Comparison of ENCODE assay signal across 19 cellular contexts in genomic region chr20:59317332-59317731, GRCh38. TPM values are rescaled to one million over a fixed set of nuclear protein-coding genes. Genes with fewer than 3 reads are reported as not detected.
DNase-seq lines count a peak whose midpoint lies in the region; ATAC-seq, FAIRE-seq and TF ChIP-seq lines count a peak whose summit lies in the region.
"Had no signal": no experiment of that assay in that cellular context is flagged by ENCODE, and none has a peak within 500 bp of the region (broad histone marks: within the 10 kb centered on the region; RNA-seq: fewer than 3 reads in every experiment).

No MANE protein-coding gene starts in this region.

- DNase-seq in lower lobe of right lung (no peak), small intestine (no peak), GM12892 (ENCODE audit: insufficient read length) (no peak), HT-29 (ENCODE audit: low spot score) (no peak), trophoblast cell (no peak), right cardiac atrium (no peak)
- DNase-seq: BE2C; CD8-positive, alpha-beta T cell; COR-L47; DMS53; GF-D8; IMR-90 had no signal

- H2BK12ac ChIP-seq in trophoblast cell (ENCODE audit: low read length) = no peak overlapping the region

- H2BK120ac ChIP-seq in trophoblast cell (ENCODE audit: insufficient read depth, low read length, poor library complexity) = no peak overlapping the region

- H3K4ac ChIP-seq in trophoblast cell (ENCODE audit: low read depth, low read length) = no peak overlapping the region

- H3K9ac ChIP-seq in duodenal mucosa (ENCODE audit: low read depth in 1 of 2, low read length in 2 of 2) (peak overlapping the region in 1 of 2 donors; percentile 16), trophoblast cell (ENCODE audit: low read length) (no peak overlapping the region)

- H3K14ac ChIP-seq in trophoblast cell (ENCODE audit: low read length) = no peak overlapping the region

- peaks cover 20 to 39% of the 10 kb centered on the region in 2 donors for H3K4me1 ChIP-seq in duodenal mucosa (ENCODE audit: control insufficient read depth in 1 of 2, insufficient read depth in 2 of 2, low read length in 2 of 2)
- no peaks in the 10 kb centered on the region for H3K4me1 ChIP-seq in lower lobe of right lung
- peaks cover 3 to 22% of the 10 kb centered on the region in 2 donors for H3K4me1 ChIP-seq in small intestine (ENCODE audit: control insufficient read depth in 2 of 2, insufficient read depth in 1 of 2, low read depth in 1 of 2, low read length in 1 of 2)
- peaks cover 3 to 6% of the 10 kb centered on the region in 2 experiments for H3K4me1 ChIP-seq in trophoblast cell (ENCODE audit: control insufficient read depth in 1 of 2, insufficient read depth in 2 of 2, low read length in 2 of 2)
- H3K4me1 ChIP-seq in right cardiac atrium (ENCODE audit: control insufficient read depth, insufficient read depth, low read length) = no peaks in the 10 kb centered on the region
- H3K4me1 ChIP-seq: A549, BE2C, HAP-1 had no signal

- H3K27ac ChIP-seq in duodenal mucosa (ENCODE audit: low read depth, low read length) (peak overlapping the region; percentile 49), lower lobe of right lung (no peak overlapping the region), small intestine (ENCODE audit: low read depth in 1 of 2, low read length in 1 of 2) (peak overlapping the region; percentile 50 to 51), trophoblast cell (ENCODE audit: low read depth, low read length) (no peak overlapping the region), right cardiac atrium (ENCODE audit: low read length) (no peak overlapping the region)
- H3K27ac ChIP-seq: A549, C4-2B, HL-60 had no signal

- intact Hi-C loops in lower lobe of right lung (cut with DNase I) = no loop called here
- intact Hi-C loops in right cardiac atrium (cut with DNase I) = no loop called here

- H4K12ac ChIP-seq in trophoblast cell (ENCODE audit: low read depth, low read length) = no peak overlapping the region

- H3K9me3 ChIP-seq in duodenal mucosa (ENCODE audit: control insufficient read depth in 1 of 2, low read length in 2 of 2) (no peaks in the 10 kb centered on the region), lower lobe of right lung (no peaks in the 10 kb centered on the region), small intestine (ENCODE audit: control insufficient read depth, low read depth) (no peaks in the 10 kb centered on the region), trophoblast cell (ENCODE audit: insufficient read depth, low read depth, low read length) (peaks cover 9% of the 10 kb centered on the region), right cardiac atrium (ENCODE audit: control insufficient read depth, low read length) (no peaks in the 10 kb centered on the region)
- H3K9me3 ChIP-seq: BE2C, HAP-1 had no signal

- no peak overlapping the region for H3K18ac ChIP-seq in trophoblast cell (ENCODE audit: low read length)

- ATAC-seq in lower lobe of right lung (peak; percentile 44 to 63), right cardiac atrium (no peak)
- ATAC-seq: A549; CD8-positive, alpha-beta T cell had no signal

- 56 to 64% (median 62%) methylated on average over 3 of the region's 3 CpGs for WGBS in small intestine, 3 donors
- WGBS in trophoblast cell (ENCODE audit: extremely low coverage, insufficient coverage, insufficient read length) = no CpG with 5 or more reads among the region's 3 CpGs
- WGBS in right cardiac atrium = 84% methylated on average over 3 of the region's 3 CpGs

- TF ChIP-seq POLR2A in GM12892 (IDR thresholded peaks at IDR 0.05; ENCODE audit: low read depth, low read length) = no peak

- peaks cover 3 to 7% of the 10 kb centered on the region in 2 donors for H3K36me3 ChIP-seq in duodenal mucosa (ENCODE audit: control insufficient read depth in 1 of 2, insufficient read depth in 2 of 2, low read length in 2 of 2)
- H3K36me3 ChIP-seq in lower lobe of right lung = no peaks in the 10 kb centered on the region
- peaks cover 0 to 5% of the 10 kb centered on the region in 2 donors for H3K36me3 ChIP-seq in small intestine (ENCODE audit: control insufficient read depth in 2 of 2, insufficient read depth in 2 of 2, low read length in 2 of 2)
- H3K36me3 ChIP-seq in trophoblast cell (ENCODE audit: control insufficient read depth in 1 of 2, insufficient read depth in 2 of 2, low read length in 2 of 2) = no peaks in the 10 kb centered on the region
- H3K36me3 ChIP-seq: BE2C, HAP-1 had no signal

- H3K79me2 ChIP-seq in trophoblast cell (ENCODE audit: control insufficient read depth, insufficient read depth, low read length, poor library complexity) = no peaks in the 10 kb centered on the region

- H3K27me3 ChIP-seq in duodenal mucosa (ENCODE audit: control insufficient read depth in 1 of 2, insufficient read depth in 2 of 2, low read length in 2 of 2) = no peaks in the 10 kb centered on the region
- H3K27me3 ChIP-seq in lower lobe of right lung (ENCODE audit: low read depth) = peaks cover 23% of the 10 kb centered on the region
- peaks cover 0 to 5% of the 10 kb centered on the region in 2 donors for H3K27me3 ChIP-seq in small intestine (ENCODE audit: control insufficient read depth in 2 of 2, insufficient read depth in 2 of 2, low read length in 2 of 2)
- H3K27me3 ChIP-seq in trophoblast cell (ENCODE audit: insufficient read depth, low read length) = peaks cover 9% of the 10 kb centered on the region
- H3K27me3 ChIP-seq in right cardiac atrium (ENCODE audit: control insufficient read depth, insufficient read depth) = no peaks in the 10 kb centered on the region
- H3K27me3 ChIP-seq: BE2C had no signal

- H2BK5ac ChIP-seq in trophoblast cell (ENCODE audit: low read depth, low read length, poor library complexity) = no peak overlapping the region

- no peak overlapping the region for H4K91ac ChIP-seq in trophoblast cell (ENCODE audit: low read depth, low read length)

- H3K4me3 ChIP-seq in duodenal mucosa (ENCODE audit: low read depth in 1 of 2, low read length in 2 of 2) (no peak overlapping the region), lower lobe of right lung (no peak overlapping the region), small intestine (ENCODE audit: low read depth in 1 of 2, low read length in 2 of 2) (no peak overlapping the region), trophoblast cell (ENCODE audit: low read depth, low read length) (no peak overlapping the region), right cardiac atrium (ENCODE audit: low read length) (no peak overlapping the region)
- H3K4me3 ChIP-seq: A549, HAP-1 had no signal

- TF ChIP-seq CTCF in lower lobe of right lung (IDR thresholded peaks at IDR 0.05) = no peak

- H3K23ac ChIP-seq in trophoblast cell (ENCODE audit: low read length) = no peak overlapping the region

- no peak for FAIRE-seq in small intestine (lab: Jason Lieb, UNC)
- FAIRE-seq in GM12892 (lab: Jason Lieb, UNC) = no peak
- FAIRE-seq: A549, H1 had no signal

- H3K79me1 ChIP-seq in trophoblast cell (ENCODE audit: low read length) = no peaks in the 10 kb centered on the region

- no peak overlapping the region for H2AFZ ChIP-seq in trophoblast cell (ENCODE audit: insufficient read depth, low read length, poor library complexity)

- no peak overlapping the region for H3K4me2 ChIP-seq in trophoblast cell (ENCODE audit: low read length)
- H3K4me2 ChIP-seq: A549 had no signal

- no peak overlapping the region for H4K8ac ChIP-seq in trophoblast cell (ENCODE audit: low read depth, low read length)

- no peak overlapping the region for H2AK5ac ChIP-seq in trophoblast cell (ENCODE audit: low read length)

RNA-seq across cellular contexts. Expression of gene EDN3, which starts 16.9 kb away (rescaled TPM):
- total RNA-seq in lower lobe of right lung = 0.27 TPM
- 10 to 100 TPM; 10.8 to 58.4 (median 54.3) TPM for polyA plus RNA-seq in small intestine
- not detected for polyA plus RNA-seq in GM12892 (2012; ENCODE audit: missing spikeins)
- total RNA-seq in HT-29 (2014; rRNA removed; shearing (Covaris generic)) = not detected in 2 replicates
- polyA plus RNA-seq in trophoblast cell (2013) = not detected in 2 replicates
- total RNA-seq in right cardiac atrium = not detected
- not detected for polyA plus RNA-seq in right cardiac atrium
- total RNA-seq: IMR-90 had no signal
- polyA plus RNA-seq: AG04450, IMR-90 had no signal

Comparison
In these comparisons a context has a peak if more than half of its experiments do, and no peak if none do; other contexts are left out.
1. H3K27ac ChIP-seq: peak in duodenal mucosa (single experiment) and small intestine (2 of 2); none in lower lobe of right lung (single experiment), trophoblast cell (single experiment) and right cardiac atrium (single experiment).
2. ATAC-seq: peak in lower lobe of right lung (2 of 2); none in right cardiac atrium (0 of 2).